ENCODE assay signal across 18 cellular contexts in genomic region chr3:188700918-188701317, GRCh38.
A peak's percentile ranks its signal among the peaks of the same experiment; 100 is the strongest.
DNase-seq lines count a peak whose midpoint lies in the region; ATAC-seq and TF ChIP-seq lines count a peak whose summit lies in the region.
"Had no signal": no experiment of that assay in that cellular context is flagged by ENCODE, and none has a peak within 500 bp of the region (broad histone marks: within the 10 kb centered on the region; RNA-seq: fewer than 3 reads in every experiment).

No MANE protein-coding gene starts in this region.

- no peak for DNase-seq in activated CD4-positive, CD25-positive, alpha-beta regulatory T cell (lab: John Stamatoyannopoulos, UW)
- DNase-seq in natural killer cell treated with Interleukin-12 subunit alpha and Interleukin-12 subunit beta and Interleukin-15 and Interleukin-18, amount 100 ng/mL, for 72 hours (ENCODE audit: low spot score) = no peak
- DNase-seq in natural killer cell (no peak), esophagus muscularis mucosa (ENCODE audit: extremely low spot score) (no peak), SKM-1 (lab: John Stamatoyannopoulos, UW; ENCODE audit: unreplicated experiment) (no peak), G401 (ENCODE audit: low spot score) (no peak)
- no peak for DNase-seq in stimulated activated naive CD8-positive, alpha-beta T cell treated with anti-CD3 and anti-CD28 coated beads, Interleukin-15, amount 100 ng/mL, for 72 hours
- DNase-seq: ACHN; Calu3; CD8-positive, alpha-beta memory T cell; GF-D8; NCI-H1694; NCI-H2081 treated with DMSO at 0.1 percent for 48 hours; NCI-H524 treated with DMSO at 0.1 percent for 48 hours; NCI-H82 had no signal

- TF ChIP-seq EP300 in esophagus muscularis mucosa (IDR thresholded peaks at IDR 0.05) = no peak

- H3K27me3 Mint-ChIP-seq in natural killer cell treated with Interleukin-12 subunit alpha and Interleukin-12 subunit beta and Interleukin-15 and Interleukin-18, amount 100 ng/mL, for 72 hours = no peaks in the 10 kb centered on the region
- no peaks in the 10 kb centered on the region for H3K27me3 Mint-ChIP-seq in natural killer cell (ENCODE audit: low read depth in 2 of 2)
- no peaks in the 10 kb centered on the region for H3K27me3 Mint-ChIP-seq in stimulated activated naive CD8-positive, alpha-beta T cell treated with anti-CD3 and anti-CD28 coated beads, Interleukin-15, amount 100 ng/mL, for 72 hours
- H3K27me3 Mint-ChIP-seq: CD8-positive, alpha-beta memory T cell had no signal

- H3K4me3 Mint-ChIP-seq in natural killer cell treated with Interleukin-12 subunit alpha and Interleukin-12 subunit beta and Interleukin-15 and Interleukin-18, amount 100 ng/mL, for 72 hours = peak overlapping the region; percentile 29
- H3K4me3 Mint-ChIP-seq in natural killer cell = no peak overlapping the region
- peak overlapping the region in 1 of 2 donors; percentile 6 for H3K4me3 Mint-ChIP-seq in stimulated activated naive CD8-positive, alpha-beta T cell treated with anti-CD3 and anti-CD28 coated beads, Interleukin-15, amount 100 ng/mL, for 72 hours
- H3K4me3 Mint-ChIP-seq: CD8-positive, alpha-beta memory T cell had no signal

- intact Hi-C loops in natural killer cell (cut with micrococcal nuclease) (no loop called here), esophagus muscularis mucosa (cut with DNase I) (no loop called here)

- H3K9me3 ChIP-seq in esophagus muscularis mucosa = no peaks in the 10 kb centered on the region
- H3K9me3 ChIP-seq: BLaER1 had no signal

- TF ChIP-seq CTCF in natural killer cell (IDR thresholded peaks at IDR 0.05) (no peak), esophagus muscularis mucosa (IDR thresholded peaks at IDR 0.05) (no peak)

- peak overlapping the region in 3 of 4 donors; percentile 7 to 33 (median 25) for H3K27ac ChIP-seq in esophagus muscularis mucosa (replicated peaks in 1 of 4)
- H3K27ac ChIP-seq: 22Rv1, BLaER1 had no signal

- H3K36me3 ChIP-seq in esophagus muscularis mucosa = no peaks in the 10 kb centered on the region
- H3K36me3 ChIP-seq: BLaER1 had no signal

- no peaks in the 10 kb centered on the region for H3K9me3 Mint-ChIP-seq in natural killer cell treated with Interleukin-12 subunit alpha and Interleukin-12 subunit beta and Interleukin-15 and Interleukin-18, amount 100 ng/mL, for 72 hours
- H3K9me3 Mint-ChIP-seq in natural killer cell = no peaks in the 10 kb centered on the region
- H3K9me3 Mint-ChIP-seq in stimulated activated naive CD8-positive, alpha-beta T cell treated with anti-CD3 and anti-CD28 coated beads, Interleukin-15, amount 100 ng/mL, for 72 hours = no peaks in the 10 kb centered on the region
- H3K9me3 Mint-ChIP-seq: CD8-positive, alpha-beta memory T cell had no signal

- H3K27me3 ChIP-seq in esophagus muscularis mucosa = no peaks in the 10 kb centered on the region
- H3K27me3 ChIP-seq: BLaER1 had no signal

- peaks cover 7 to 93% (median 79%) of the 10 kb centered on the region in 4 donors for H3K4me1 ChIP-seq in esophagus muscularis mucosa

- no peak for TF ChIP-seq POLR2A in esophagus muscularis mucosa (IDR thresholded peaks at IDR 0.05; ENCODE audit: low read depth)

- in situ Hi-C loops in G401 (cut with HindIII; ENCODE audit: low sequenced_read_pairs) = no loop called here

- peak; percentile 36 to 62 for ATAC-seq in activated CD4-positive, CD25-positive, alpha-beta regulatory T cell treated with anti-CD3 and anti-CD28 coated beads, Interleukin-2, amount 50 U/mL, for 24 hours
- ATAC-seq in natural killer cell treated with Interleukin-12 subunit alpha and Interleukin-12 subunit beta and Interleukin-15 and Interleukin-18, amount 100 ng/mL, for 72 hours = peak; percentile 24 to 56
- ATAC-seq in natural killer cell = no peak
- ATAC-seq in stimulated activated naive CD8-positive, alpha-beta T cell treated with anti-CD3 and anti-CD28 coated beads, Interleukin-15, amount 100 ng/mL, for 72 hours = peak; percentile 19

- H3K4me3 ChIP-seq in esophagus muscularis mucosa = no peak overlapping the region
- H3K4me3 ChIP-seq: BLaER1 had no signal

- H3K27ac Mint-ChIP-seq in natural killer cell treated with Interleukin-12 subunit alpha and Interleukin-12 subunit beta and Interleukin-15 and Interleukin-18, amount 100 ng/mL, for 72 hours = peak overlapping the region; percentile 36 to 67
- H3K27ac Mint-ChIP-seq in natural killer cell = peak overlapping the region in 1 of 2 donors; percentile 16
- H3K27ac Mint-ChIP-seq in stimulated activated naive CD8-positive, alpha-beta T cell treated with anti-CD3 and anti-CD28 coated beads, Interleukin-15, amount 100 ng/mL, for 72 hours = no peak overlapping the region

- peaks cover 27 to 37% of the 10 kb centered on the region in 2 donors for H3K4me1 Mint-ChIP-seq in natural killer cell treated with Interleukin-12 subunit alpha and Interleukin-12 subunit beta and Interleukin-15 and Interleukin-18, amount 100 ng/mL, for 72 hours (ENCODE audit: low read depth in 2 of 2)
- H3K4me1 Mint-ChIP-seq in natural killer cell = peaks cover 17 to 30% of the 10 kb centered on the region in 2 donors
- peaks cover 29% of the 10 kb centered on the region for H3K4me1 Mint-ChIP-seq in stimulated activated naive CD8-positive, alpha-beta T cell treated with anti-CD3 and anti-CD28 coated beads, Interleukin-15, amount 100 ng/mL, for 72 hours

- peaks cover 5% of the 10 kb centered on the region for H3K36me3 Mint-ChIP-seq in natural killer cell treated with Interleukin-12 subunit alpha and Interleukin-12 subunit beta and Interleukin-15 and Interleukin-18, amount 100 ng/mL, for 72 hours
- no peaks in the 10 kb centered on the region for H3K36me3 Mint-ChIP-seq in natural killer cell

Comparison
In these comparisons a context has a peak if more than half of its experiments do, and no peak if none do; other contexts are left out.
1. ATAC-seq: peak in activated CD4-positive, CD25-positive, alpha-beta regulatory T cell treated with anti-CD3 and anti-CD28 coated beads, Interleukin-2, amount 50 U/mL, for 24 hours (2 of 2), natural killer cell treated with Interleukin-12 subunit alpha and Interleukin-12 subunit beta and Interleukin-15 and Interleukin-18, amount 100 ng/mL, for 72 hours (2 of 2) and stimulated activated naive CD8-positive, alpha-beta T cell treated with anti-CD3 and anti-CD28 coated beads, Interleukin-15, amount 100 ng/mL, for 72 hours (single experiment); none in natural killer cell (0 of 3).
2. H3K27ac Mint-ChIP-seq: peak in natural killer cell treated with Interleukin-12 subunit alpha and Interleukin-12 subunit beta and Interleukin-15 and Interleukin-18, amount 100 ng/mL, for 72 hours (2 of 2); none in stimulated activated naive CD8-positive, alpha-beta T cell treated with anti-CD3 and anti-CD28 coated beads, Interleukin-15, amount 100 ng/mL, for 72 hours (0 of 2).